1 cellular context compared by ENCODE assay signal in genomic region chr16:83915081-83915480, GRCh38.
TF ChIP-seq lines count a peak whose summit lies in the region.

No MANE protein-coding gene starts in this region.

TF ChIP-seq in HepG2, 621 proteins besides CTCF, POLR2A, EP300 and RAD21:
- TF ChIP-seq MAX (IDR thresholded peaks at IDR 0.05) = no peak
- no peak for TF ChIP-seq RFXAP (CRISPR knock-in tag; IDR thresholded peaks at IDR 0.05; ENCODE audit: borderline replicate concordance)
- TF ChIP-seq ZNF878 (CRISPR knock-in tag; IDR thresholded peaks at IDR 0.05) = no peak
